ENCODE assay signal across 13 cellular contexts in genomic region chr1:173267453-173267945, GRCh38.
DNase-seq lines count a peak whose midpoint lies in the region; ATAC-seq and TF ChIP-seq lines count a peak whose summit lies in the region.
"Had no signal": no experiment of that assay in that cellular context is flagged by ENCODE, and none has a peak within 500 bp of the region (broad histone marks: within the 10 kb centered on the region; RNA-seq: fewer than 3 reads in every experiment).

No MANE protein-coding gene starts in this region.

- H3K4me3 ChIP-seq in skeletal muscle cell (ENCODE audit: low read depth, low read length), result no peak overlapping the region
- H3K4me3 ChIP-seq in H7 (ENCODE audit: insufficient read depth, low read depth, low read length), result no peak overlapping the region
- H3K4me3 ChIP-seq in tibial artery, result no peak overlapping the region

- DNase-seq in GM04503 (ENCODE audit: low read depth) (peak; percentile 92), NCI-H526 treated with DMSO at 0.1 percent for 48 hours (lab: John Stamatoyannopoulos, UW) (peak; percentile 88), skeletal muscle cell (ENCODE audit: low read depth) (peak; percentile 74), NCI-H1105 (lab: John Stamatoyannopoulos, UW) (no peak), H7 (no peak), tibial artery (no peak)
- no peak for DNase-seq in central memory CD8-positive, alpha-beta T cell (ENCODE audit: low spot score in 2 of 2)
- DNase-seq: activated CD4-positive, alpha-beta memory T cell treated with anti-CD3 and anti-CD28 coated beads for 36 hours; NCI-H1436; posterior cingulate gyrus; stimulated activated naive CD8-positive, alpha-beta T cell treated with anti-CD3 and anti-CD28 coated beads, Interleukin-15, amount 100 ng/mL, for 72 hours had no signal

- TF ChIP-seq CTCF in tibial artery (IDR thresholded peaks at IDR 0.05), result no peak

- H3K27ac Mint-ChIP-seq in central memory CD8-positive, alpha-beta T cell (ENCODE audit: low read depth), result peak overlapping the region; percentile 12
- H3K27ac Mint-ChIP-seq: activated CD4-positive, alpha-beta memory T cell treated with anti-CD3 and anti-CD28 coated beads for 36 hours; dendritic cell treated with granulocyte-macrophage colony-stimulating factor and Interleukin-4, amounts not matched to agents 40 ng/mL and 50 ng/mL, for 4 days had no signal

- H3K9me3 Mint-ChIP-seq in central memory CD8-positive, alpha-beta T cell, result no peaks in the 10 kb centered on the region
- H3K9me3 Mint-ChIP-seq: dendritic cell treated with granulocyte-macrophage colony-stimulating factor and Interleukin-4, amounts not matched to agents 40 ng/mL and 50 ng/mL, for 4 days had no signal

- no peaks in the 10 kb centered on the region for H3K36me3 ChIP-seq in H7 (replicated peaks; ENCODE audit: control insufficient read depth, insufficient read depth, low read length)
- H3K36me3 ChIP-seq in tibial artery, result no peaks in the 10 kb centered on the region

- no peak overlapping the region for H3K4me3 Mint-ChIP-seq in central memory CD8-positive, alpha-beta T cell
- H3K4me3 Mint-ChIP-seq: activated CD4-positive, alpha-beta memory T cell treated with anti-CD3 and anti-CD28 coated beads for 36 hours; dendritic cell treated with granulocyte-macrophage colony-stimulating factor and Interleukin-4, amounts not matched to agents 40 ng/mL and 50 ng/mL, for 4 days; stimulated activated naive CD8-positive, alpha-beta T cell treated with anti-CD3 and anti-CD28 coated beads, Interleukin-15, amount 100 ng/mL, for 72 hours had no signal

- no peaks in the 10 kb centered on the region for H3K27me3 Mint-ChIP-seq in central memory CD8-positive, alpha-beta T cell
- H3K27me3 Mint-ChIP-seq: activated CD4-positive, alpha-beta memory T cell treated with anti-CD3 and anti-CD28 coated beads for 36 hours; dendritic cell treated with granulocyte-macrophage colony-stimulating factor and Interleukin-4, amounts not matched to agents 40 ng/mL and 50 ng/mL, for 4 days; stimulated activated naive CD8-positive, alpha-beta T cell treated with anti-CD3 and anti-CD28 coated beads, Interleukin-15, amount 100 ng/mL, for 72 hours had no signal

- no peak overlapping the region for H3K27ac ChIP-seq in tibial artery

- intact Hi-C loops in tibial artery (cut with DNase I; ENCODE audit: low total_unique reads), result no loop called here

- no peaks in the 10 kb centered on the region for H3K27me3 ChIP-seq in H7 (ENCODE audit: control insufficient read depth, insufficient read depth, low read length)
- no peaks in the 10 kb centered on the region for H3K27me3 ChIP-seq in tibial artery

- no peaks in the 10 kb centered on the region for H3K4me1 Mint-ChIP-seq in central memory CD8-positive, alpha-beta T cell

- H3K9me3 ChIP-seq in tibial artery, result no peaks in the 10 kb centered on the region

- no peaks in the 10 kb centered on the region for H3K4me1 ChIP-seq in tibial artery

- ATAC-seq in central memory CD8-positive, alpha-beta T cell (replicated peaks; ENCODE audit: extremely low read depth, poor library complexity, severe bottlenecking), result no peak
- ATAC-seq in GM21423 (IDR thresholded peaks at IDR 0.05; ENCODE audit: unreplicated experiment), result no peak
- ATAC-seq: stimulated activated naive CD8-positive, alpha-beta T cell treated with anti-CD3 and anti-CD28 coated beads, Interleukin-15, amount 100 ng/mL, for 72 hours had no signal

- no peaks in the 10 kb centered on the region for H3K36me3 Mint-ChIP-seq in central memory CD8-positive, alpha-beta T cell (ENCODE audit: insufficient read depth)
- H3K36me3 Mint-ChIP-seq: activated CD4-positive, alpha-beta memory T cell treated with anti-CD3 and anti-CD28 coated beads for 36 hours had no signal

Comparison
In these comparisons a context has a peak if more than half of its experiments do, and no peak if none do; other contexts are left out.
1. DNase-seq: peak in GM04503 (single experiment), NCI-H526 treated with DMSO at 0.1 percent for 48 hours (single experiment) and skeletal muscle cell (single experiment); none in central memory CD8-positive, alpha-beta T cell (0 of 2), NCI-H1105 (single experiment), H7 (single experiment) and tibial artery (0 of 2).